23 cellular contexts compared by ENCODE assay signal in genomic region chr11:118842369-118842768, GRCh38. TPM values are rescaled to one million over a fixed set of nuclear protein-coding genes. Genes with fewer than 3 reads are reported as not detected.
A peak's percentile ranks its signal among the peaks of the same experiment; 100 is the strongest.
DNase-seq lines count a peak whose midpoint lies in the region; ATAC-seq, FAIRE-seq and TF ChIP-seq lines count a peak whose summit lies in the region.
"Had no signal": no experiment of that assay in that cellular context is flagged by ENCODE, and none has a peak within 500 bp of the region (broad histone marks: within the 10 kb centered on the region; RNA-seq: fewer than 3 reads in every experiment).

No MANE protein-coding gene starts in this region.

- H3K4me1 ChIP-seq in endothelial cell of umbilical vein (ENCODE audit: control insufficient read depth, extremely low read depth, insufficient read depth, low read length), result peaks cover 4% of the 10 kb centered on the region
- H3K4me1 ChIP-seq: right atrium auricular region, SJCRH30 had no signal

- H3K4me3 ChIP-seq in endothelial cell of umbilical vein (replicated peaks in 1 of 3; ENCODE audit: insufficient read depth in 1 of 3, low read depth in 1 of 3, low read length in 3 of 3), result no peak overlapping the region
- H3K4me3 ChIP-seq: right atrium auricular region, SJCRH30, vagina had no signal

- no peaks in the 10 kb centered on the region for H3K79me2 ChIP-seq in endothelial cell of umbilical vein (ENCODE audit: control insufficient read depth, insufficient read depth, low read length)

- no peaks in the 10 kb centered on the region for H3K36me3 ChIP-seq in endothelial cell of umbilical vein (ENCODE audit: control insufficient read depth in 2 of 2, extremely low read depth in 1 of 2, insufficient read depth in 2 of 2, low read length in 2 of 2)
- H3K36me3 ChIP-seq: right atrium auricular region, SJCRH30, vagina had no signal

- H3K9me3 Mint-ChIP-seq in activated naive CD8-positive, alpha-beta T cell treated with anti-CD3 and anti-CD28 coated beads, Interleukin-2, amount 50 U/mL, for 24 hours, result no peaks in the 10 kb centered on the region
- H3K9me3 Mint-ChIP-seq in activated naive CD8-positive, alpha-beta T cell treated with anti-CD3 and anti-CD28 coated beads for 36 hours, result no peaks in the 10 kb centered on the region
- H3K9me3 Mint-ChIP-seq in stimulated activated naive B cell treated with anti-CD40 and anti-IgM and Interleukin-4, amounts not matched to agents 10 μg/mL and 1 μg/mL and 100 μg/mL, for 72 hours, result no peaks in the 10 kb centered on the region
- no peaks in the 10 kb centered on the region for H3K9me3 Mint-ChIP-seq in activated CD8-positive, alpha-beta T cell treated with anti-CD3 and anti-CD28 coated beads for 36 hours
- peaks cover 0 to 2% (median 0%) of the 10 kb centered on the region in 7 donors for H3K9me3 Mint-ChIP-seq in CD14-positive monocyte
- H3K9me3 Mint-ChIP-seq: brain; CD4-positive, CD25-positive, alpha-beta regulatory T cell; T-helper 2 cell treated with Interferon-gamma antibody and Interleukin-4, amounts not matched to agents 5 μg/mL and 100 μg/mL, for 36 hours had no signal

- FAIRE-seq in endothelial cell of umbilical vein (lab: Jason Lieb, UNC), result peak; percentile 21

- H3K4me2 ChIP-seq in endothelial cell of umbilical vein (ENCODE audit: insufficient read depth, low read length), result no peak overlapping the region

- H4K20me1 ChIP-seq in endothelial cell of umbilical vein (replicated peaks; ENCODE audit: control insufficient read depth, extremely low read depth, insufficient read depth, low read length), result no peaks in the 10 kb centered on the region

- no peak for TF ChIP-seq POLR2A in endothelial cell of umbilical vein (IDR thresholded peaks at IDR 0.05; ENCODE audit: low read depth, low read length)

- DNase-seq in activated naive CD8-positive, alpha-beta T cell treated with anti-CD3 and anti-CD28 coated beads, Interleukin-2, amount 50 U/mL, for 24 hours, result no peak
- DNase-seq in activated naive CD8-positive, alpha-beta T cell treated with anti-CD3 and anti-CD28 coated beads for 36 hours, result no peak
- DNase-seq in endothelial cell of umbilical vein (ENCODE audit: low read depth, low spot score) (no peak), CD14-positive monocyte (ENCODE audit: low spot score) (no peak)
- no peak for DNase-seq in stimulated activated naive B cell treated with anti-CD40 and anti-IgM and Interleukin-4, amounts not matched to agents 10 μg/mL and 1 μg/mL and 100 μg/mL, for 72 hours
- DNase-seq in activated CD8-positive, alpha-beta T cell treated with anti-CD3 and anti-CD28 coated beads for 36 hours, result no peak
- DNase-seq: activated CD4-positive, CD25-positive, alpha-beta regulatory T cell treated with anti-CD3 and anti-CD28 coated beads, Interleukin-2, amount 50 U/mL, for 72 hours; activated CD8-positive, alpha-beta memory T cell treated with anti-CD3 and anti-CD28 coated beads, Interleukin-2, amount 10 ng/mL, durations not matched to agents 7 days and 5 days; activated gamma-delta T cell treated with Interleukin-2 at 50 U/mL for 16 hours; CD4-positive, CD25-positive, alpha-beta regulatory T cell; left cardiac atrium; midbrain; MM.1S; NCI-H1694 treated with DMSO at 0.1 percent for 48 hours; NCI-H446; SJCRH30 had no signal

- CTCF ChIA-PET in endothelial cell of umbilical vein (lab: Charles Lee), result no interaction called here
- CTCF ChIA-PET in activated CD8-positive, alpha-beta T cell treated with anti-CD3 and anti-CD28 coated beads for 36 hours (lab: Charles Lee), result no interaction called here

- no peaks in the 10 kb centered on the region for H3K36me3 Mint-ChIP-seq in activated naive CD8-positive, alpha-beta T cell treated with anti-CD3 and anti-CD28 coated beads, Interleukin-2, amount 50 U/mL, for 24 hours (ENCODE audit: low read depth)
- no peaks in the 10 kb centered on the region for H3K36me3 Mint-ChIP-seq in activated naive CD8-positive, alpha-beta T cell treated with anti-CD3 and anti-CD28 coated beads for 36 hours
- H3K36me3 Mint-ChIP-seq in stimulated activated naive B cell treated with anti-CD40 and anti-IgM and Interleukin-4, amounts not matched to agents 10 μg/mL and 1 μg/mL and 100 μg/mL, for 72 hours, result no peaks in the 10 kb centered on the region
- no peaks in the 10 kb centered on the region for H3K36me3 Mint-ChIP-seq in activated CD8-positive, alpha-beta T cell treated with anti-CD3 and anti-CD28 coated beads for 36 hours (ENCODE audit: low read depth)
- H3K36me3 Mint-ChIP-seq in CD14-positive monocyte, result no peaks in the 10 kb centered on the region
- H3K36me3 Mint-ChIP-seq: brain had no signal

- dilution Hi-C loops in endothelial cell of umbilical vein (cut with MboI; ENCODE audit: extremely low pct_ligation_motif_present, low sequenced_read_pairs), result no loop called here

- H3K4me1 Mint-ChIP-seq in activated naive CD8-positive, alpha-beta T cell treated with anti-CD3 and anti-CD28 coated beads, Interleukin-2, amount 50 U/mL, for 24 hours, result peaks cover 51% of the 10 kb centered on the region
- H3K4me1 Mint-ChIP-seq in activated naive CD8-positive, alpha-beta T cell treated with anti-CD3 and anti-CD28 coated beads for 36 hours, result peaks cover 29% of the 10 kb centered on the region
- H3K4me1 Mint-ChIP-seq in stimulated activated naive B cell treated with anti-CD40 and anti-IgM and Interleukin-4, amounts not matched to agents 10 μg/mL and 1 μg/mL and 100 μg/mL, for 72 hours, result peaks cover 31 to 67% of the 10 kb centered on the region in 2 donors
- H3K4me1 Mint-ChIP-seq in activated CD8-positive, alpha-beta T cell treated with anti-CD3 and anti-CD28 coated beads for 36 hours (ENCODE audit: low read depth), result peaks cover 32% of the 10 kb centered on the region
- H3K4me1 Mint-ChIP-seq in CD14-positive monocyte, result peaks cover 26% of the 10 kb centered on the region
- H3K4me1 Mint-ChIP-seq: brain had no signal

- H3K27ac Mint-ChIP-seq in activated naive CD8-positive, alpha-beta T cell treated with anti-CD3 and anti-CD28 coated beads, Interleukin-2, amount 50 U/mL, for 24 hours, result peak overlapping the region; percentile 11
- H3K27ac Mint-ChIP-seq in activated naive CD8-positive, alpha-beta T cell treated with anti-CD3 and anti-CD28 coated beads for 36 hours, result no peak overlapping the region
- H3K27ac Mint-ChIP-seq in stimulated activated naive B cell treated with anti-CD40 and anti-IgM and Interleukin-4, amounts not matched to agents 10 μg/mL and 1 μg/mL and 100 μg/mL, for 72 hours, result peak overlapping the region; percentile 79
- H3K27ac Mint-ChIP-seq in activated CD8-positive, alpha-beta T cell treated with anti-CD3 and anti-CD28 coated beads for 36 hours, result no peak overlapping the region
- no peak overlapping the region for H3K27ac Mint-ChIP-seq in CD14-positive monocyte
- H3K27ac Mint-ChIP-seq: brain had no signal

- no peaks in the 10 kb centered on the region for H3K27me3 Mint-ChIP-seq in activated naive CD8-positive, alpha-beta T cell treated with anti-CD3 and anti-CD28 coated beads, Interleukin-2, amount 50 U/mL, for 24 hours
- H3K27me3 Mint-ChIP-seq in activated naive CD8-positive, alpha-beta T cell treated with anti-CD3 and anti-CD28 coated beads for 36 hours, result no peaks in the 10 kb centered on the region
- no peaks in the 10 kb centered on the region for H3K27me3 Mint-ChIP-seq in stimulated activated naive B cell treated with anti-CD40 and anti-IgM and Interleukin-4, amounts not matched to agents 10 μg/mL and 1 μg/mL and 100 μg/mL, for 72 hours
- H3K27me3 Mint-ChIP-seq in activated CD8-positive, alpha-beta T cell treated with anti-CD3 and anti-CD28 coated beads for 36 hours, result no peaks in the 10 kb centered on the region
- H3K27me3 Mint-ChIP-seq in CD14-positive monocyte (ENCODE audit: low read depth in 3 of 3), result peaks cover 0 to 3% (median 2%) of the 10 kb centered on the region in 3 donors
- H3K27me3 Mint-ChIP-seq: activated CD8-positive, alpha-beta memory T cell treated with anti-CD3 and anti-CD28 coated beads, Interleukin-2, amount 10 ng/mL, durations not matched to agents 7 days and 5 days; CD4-positive, CD25-positive, alpha-beta regulatory T cell had no signal

- H3K9me3 ChIP-seq in endothelial cell of umbilical vein (replicated peaks; ENCODE audit: control insufficient read depth, insufficient read depth, low read length), result no peaks in the 10 kb centered on the region
- H3K9me3 ChIP-seq: right atrium auricular region, SJCRH30, vagina had no signal

- intact Hi-C loops in endothelial cell of umbilical vein (cut with micrococcal nuclease) (no loop called here), CD14-positive monocyte (cut with micrococcal nuclease) (loop anchor here in 1 of 2 donors (5.0 kb wide), 1 partner anchor 35 kb away; no protein-coding TSS in a partner anchor)
- intact Hi-C loops in activated CD8-positive, alpha-beta T cell treated with anti-CD3 and anti-CD28 coated beads for 36 hours (cut with micrococcal nuclease), result no loop called here

- ATAC-seq in activated naive CD8-positive, alpha-beta T cell treated with anti-CD3 and anti-CD28 coated beads, Interleukin-2, amount 50 U/mL, for 24 hours, result no peak
- peak; percentile 77 for ATAC-seq in SK-N-SH treated with all-trans-retinoic acid at 6 μM for 48 hours
- ATAC-seq in stimulated activated naive B cell treated with anti-CD40 and anti-IgM and Interleukin-4, amounts not matched to agents 10 μg/mL and 1 μg/mL and 100 μg/mL, for 72 hours (replicated peaks), result no peak
- ATAC-seq in activated CD8-positive, alpha-beta T cell treated with anti-CD3 and anti-CD28 coated beads for 36 hours, result no peak
- ATAC-seq in HG02588 (IDR thresholded peaks at IDR 0.05; ENCODE audit: unreplicated experiment), result no peak

- H3K27me3 ChIP-seq in endothelial cell of umbilical vein (ENCODE audit: control insufficient read depth in 2 of 2, insufficient read depth in 2 of 2, low read length in 2 of 2), result peaks cover 0 to 6% of the 10 kb centered on the region in 2 experiments
- H3K27me3 ChIP-seq: right atrium auricular region, SJCRH30, vagina had no signal

- H3K9ac ChIP-seq in endothelial cell of umbilical vein (replicated peaks; ENCODE audit: extremely low read depth, insufficient read depth, low read length), result no peak overlapping the region

- BruUV-seq in endothelial cell of umbilical vein (replicated peaks; lab: Mats Ljungman, UMichigan), result no TSS peak

- H3K27ac ChIP-seq in endothelial cell of umbilical vein (ENCODE audit: insufficient read depth, low read depth, low read length), result no peak overlapping the region
- H3K27ac ChIP-seq: right atrium auricular region, SJCRH30, vagina had no signal

- no peak overlapping the region for H3K4me3 Mint-ChIP-seq in activated naive CD8-positive, alpha-beta T cell treated with anti-CD3 and anti-CD28 coated beads, Interleukin-2, amount 50 U/mL, for 24 hours
- H3K4me3 Mint-ChIP-seq in activated naive CD8-positive, alpha-beta T cell treated with anti-CD3 and anti-CD28 coated beads for 36 hours, result no peak overlapping the region
- no peak overlapping the region for H3K4me3 Mint-ChIP-seq in stimulated activated naive B cell treated with anti-CD40 and anti-IgM and Interleukin-4, amounts not matched to agents 10 μg/mL and 1 μg/mL and 100 μg/mL, for 72 hours
- no peak overlapping the region for H3K4me3 Mint-ChIP-seq in activated CD8-positive, alpha-beta T cell treated with anti-CD3 and anti-CD28 coated beads for 36 hours
- H3K4me3 Mint-ChIP-seq in CD14-positive monocyte, result no peak overlapping the region
- H3K4me3 Mint-ChIP-seq: brain had no signal

- POLR2A ChIA-PET in endothelial cell of umbilical vein (lab: Charles Lee), result no interaction called here
- POLR2A ChIA-PET in activated CD8-positive, alpha-beta T cell treated with anti-CD3 and anti-CD28 coated beads for 36 hours (lab: Charles Lee), result interaction anchor here (0.6 kb wide), 1 partner anchor 182 kb away, joined by 3 read pairs; no protein-coding TSS in a partner anchor

- no peaks in the 10 kb centered on the region for H3K9me1 ChIP-seq in endothelial cell of umbilical vein (replicated peaks; ENCODE audit: control insufficient read depth, extremely low read depth, insufficient read depth, low read length)

- TF ChIP-seq CTCF in endothelial cell of umbilical vein (IDR thresholded peaks at IDR 0.05; ENCODE audit: extremely low read depth in 1 of 2, insufficient read depth in 1 of 2, low read depth in 1 of 2, low read length in 2 of 2), result no peak
- TF ChIP-seq CTCF in activated CD8-positive, alpha-beta T cell treated with anti-CD3 and anti-CD28 coated beads for 36 hours (IDR thresholded peaks at IDR 0.05), result no peak
- TF ChIP-seq CTCF in CD14-positive monocyte (IDR thresholded peaks at IDR 0.05), result no peak

- H2AFZ ChIP-seq in endothelial cell of umbilical vein (ENCODE audit: low read depth, low read length), result no peak overlapping the region

RNA-seq across cellular contexts. Expression of gene CXCR5, which starts 41.3 kb away (rescaled TPM):
- 1 to 10 TPM; 1.5 to 1.6 TPM for total RNA-seq in activated naive CD8-positive, alpha-beta T cell treated with anti-CD3 and anti-CD28 coated beads for 36 hours
- total RNA-seq in endothelial cell of umbilical vein, result not detected in 2 replicates
- not detected in 2 replicates for polyA plus RNA-seq in endothelial cell of umbilical vein
- polyA plus RNA-seq in endothelial cell of umbilical vein (2011; cell fraction: cytosol; rRNA removed), result not detected in 2 replicates
- polyA plus RNA-seq in endothelial cell of umbilical vein (2011; cell fraction: nucleus; rRNA removed), result not detected in 2 replicates
- polyA plus RNA-seq in endothelial cell of umbilical vein (2012), result not detected in 2 replicates
- polyA minus RNA-seq in endothelial cell of umbilical vein, result not detected in 2 replicates
- not detected for polyA minus RNA-seq in endothelial cell of umbilical vein (2011; cell fraction: cytosol; rRNA and poly(A)+ RNA removed)
- polyA minus RNA-seq in endothelial cell of umbilical vein (2011; cell fraction: nucleus; rRNA and poly(A)+ RNA removed), result not detected in 2 replicates
- under 1 TPM; 0.60 to 0.92 TPM for total RNA-seq in activated CD8-positive, alpha-beta T cell treated with anti-CD3 and anti-CD28 coated beads for 36 hours
- polyA plus RNA-seq in CD14-positive monocyte, result under 1 TPM; 0.08 to 0.09 TPM
- total RNA-seq: A673, left cardiac atrium, SJCRH30, vagina had no signal

RNA-seq across cellular contexts. Expression of gene DDX6, which starts 51.4 kb away (rescaled TPM):
- 100 to 1,000 TPM; 148 to 150 TPM for total RNA-seq in activated naive CD8-positive, alpha-beta T cell treated with anti-CD3 and anti-CD28 coated beads for 36 hours
- 132 and 138 TPM in 2 replicates for total RNA-seq in endothelial cell of umbilical vein
- polyA plus RNA-seq in endothelial cell of umbilical vein, result 13.2 and 19.1 TPM in 2 replicates
- 20.9 and 21.0 TPM in 2 replicates for polyA plus RNA-seq in endothelial cell of umbilical vein (2011; cell fraction: cytosol; rRNA removed)
- polyA plus RNA-seq in endothelial cell of umbilical vein (2011; cell fraction: nucleus; rRNA removed), result 29.8 and 35.8 TPM in 2 replicates
- 44.6 and 61.7 TPM in 2 replicates for polyA plus RNA-seq in endothelial cell of umbilical vein (2012)
- polyA minus RNA-seq in endothelial cell of umbilical vein, result 115 and 136 TPM in 2 replicates
- 37.5 TPM for polyA minus RNA-seq in endothelial cell of umbilical vein (2011; cell fraction: cytosol; rRNA and poly(A)+ RNA removed)
- 71.4 and 99.7 TPM in 2 replicates for polyA minus RNA-seq in endothelial cell of umbilical vein (2011; cell fraction: nucleus; rRNA and poly(A)+ RNA removed)
- 100 to 1,000 TPM; 155 to 158 TPM for total RNA-seq in activated CD8-positive, alpha-beta T cell treated with anti-CD3 and anti-CD28 coated beads for 36 hours
- 10 to 100 TPM; 17.8 to 31.9 TPM for polyA plus RNA-seq in CD14-positive monocyte

Comparison
In these comparisons a context has a peak if more than half of its experiments do, and no peak if none do; other contexts are left out.
1. H3K27ac Mint-ChIP-seq: peak in activated naive CD8-positive, alpha-beta T cell treated with anti-CD3 and anti-CD28 coated beads, Interleukin-2, amount 50 U/mL, for 24 hours (single experiment) and stimulated activated naive B cell treated with anti-CD40 and anti-IgM and Interleukin-4, amounts not matched to agents 10 μg/mL and 1 μg/mL and 100 μg/mL, for 72 hours (single experiment); none in activated naive CD8-positive, alpha-beta T cell treated with anti-CD3 and anti-CD28 coated beads for 36 hours (single experiment), activated CD8-positive, alpha-beta T cell treated with anti-CD3 and anti-CD28 coated beads for 36 hours (single experiment) and CD14-positive monocyte (0 of 7).